21 cellular contexts compared by ENCODE assay signal in the genomic region with DNA sequence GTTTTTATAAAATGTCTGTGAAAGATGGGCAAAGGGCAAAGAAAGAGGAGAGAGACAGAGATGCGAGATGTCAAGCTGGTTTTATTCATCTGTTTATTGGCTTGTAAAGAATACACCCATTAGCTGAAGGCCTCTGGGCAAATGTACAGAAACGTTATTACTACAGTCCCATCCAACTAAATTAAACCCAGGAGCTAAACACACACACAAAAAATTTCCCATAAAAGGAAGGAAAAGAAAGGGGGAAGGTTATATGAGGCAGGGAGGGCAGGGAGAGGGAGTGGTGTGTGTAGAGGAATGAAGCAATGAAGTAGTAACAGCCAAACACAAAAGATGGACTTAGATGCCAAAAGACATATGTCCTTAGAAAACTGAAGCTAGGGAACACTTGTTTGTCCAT. TPM values are rescaled to one million over a fixed set of nuclear protein-coding genes. Genes with fewer than 3 reads are reported as not detected.
A peak's percentile ranks its signal among the peaks of the same experiment; 100 is the strongest.
DNase-seq lines count a peak whose midpoint lies in the region; ATAC-seq and TF ChIP-seq lines count a peak whose summit lies in the region.
"Had no signal": no experiment of that assay in that cellular context is flagged by ENCODE, and none has a peak within 500 bp of the region (broad histone marks: within the 10 kb centered on the region; RNA-seq: fewer than 3 reads in every experiment).

No MANE protein-coding gene starts in this region.

- peaks cover 0 to 3% (median 2%) of the 10 kb centered on the region in 3 donors for H3K27me3 Mint-ChIP-seq in CD14-positive monocyte (ENCODE audit: low read depth in 3 of 3)

- no peak overlapping the region for H3K4ac ChIP-seq in mesenchymal stem cell (ENCODE audit: low read depth in 1 of 2, low read length in 2 of 2)

- H3K4me2 ChIP-seq in mesenchymal stem cell (ENCODE audit: low read length, poor library complexity, severe bottlenecking), result no peak overlapping the region
- H3K4me2 ChIP-seq: GM23338 had no signal

- no peak overlapping the region for H4K8ac ChIP-seq in mesenchymal stem cell (ENCODE audit: low read length)

- H3K9me3 ChIP-seq in heart right ventricle (no peaks in the 10 kb centered on the region), SK-N-MC (ENCODE audit: low read depth, low read length) (no peaks in the 10 kb centered on the region), mesenchymal stem cell (ENCODE audit: control insufficient read depth, low read length) (no peaks in the 10 kb centered on the region), uterus (no peaks in the 10 kb centered on the region)

- peak overlapping the region in 1 of 7 donors; percentile 80 for H3K27ac Mint-ChIP-seq in CD14-positive monocyte
- H3K27ac Mint-ChIP-seq: CD4-positive, alpha-beta T cell; GM23338 had no signal

- intact Hi-C loops in Right ventricle myocardium superior (cut with DNase I), result no loop called here
- intact Hi-C loops in heart right ventricle (cut with DNase I), result no loop called here
- intact Hi-C loops in uterus (cut with DNase I; ENCODE audit: low total_unique reads), result no loop called here
- intact Hi-C loops in CD14-positive monocyte (cut with micrococcal nuclease), result loop anchor here (10.0 kb wide), 2 partner anchors 189 to 389 kb away; no protein-coding TSS in a partner anchor

- no peak for TF ChIP-seq POLR2A in uterus (IDR thresholded peaks at IDR 0.05)

- H3K27ac ChIP-seq in heart right ventricle, result no peak overlapping the region
- H3K27ac ChIP-seq in SK-N-MC, result peak overlapping the region; percentile 67
- no peak overlapping the region for H3K27ac ChIP-seq in mesenchymal stem cell (ENCODE audit: low read length, poor library complexity, severe bottlenecking)
- peak overlapping the region; percentile 70 to 89 for H3K27ac ChIP-seq in uterus

- peaks cover 0 to 7% (median 2%) of the 10 kb centered on the region in 7 donors for H3K9me3 Mint-ChIP-seq in CD14-positive monocyte
- H3K9me3 Mint-ChIP-seq: CD4-positive, alpha-beta T cell had no signal

- H3K4me1 ChIP-seq in heart right ventricle (peaks cover 0 to 13% (median 0%) of the 10 kb centered on the region in 9 donors), mesenchymal stem cell (ENCODE audit: control insufficient read depth, insufficient read depth, low read depth, low read length) (no peaks in the 10 kb centered on the region), uterus (no peaks in the 10 kb centered on the region)

- H3K9ac ChIP-seq in SK-N-MC (ENCODE audit: insufficient read length) (no peak overlapping the region), mesenchymal stem cell (ENCODE audit: low read length) (peak overlapping the region; percentile 49)

- DNase-seq in Right ventricle myocardium superior (no peak), heart right ventricle (no peak), SK-N-MC (ENCODE audit: low read depth, low spot score) (peak; percentile 50), mesenchymal stem cell (no peak), uterus (no peak), COLO668 (lab: John Stamatoyannopoulos, UW; ENCODE audit: unreplicated experiment) (no peak), CD14-positive monocyte (ENCODE audit: low spot score) (no peak)
- DNase-seq: Calu3; CD4-positive, alpha-beta T cell; DMS79; KBM-7; NCI-H1048; NCI-H146; NCI-H2081; NCI-H510A; NCI-H774; SHP77 had no signal

- ATAC-seq in Right ventricle myocardium superior (ENCODE audit: poor library complexity), result peak; percentile 41
- no peak for ATAC-seq in heart right ventricle
- no peak for ATAC-seq in HG03460 (IDR thresholded peaks at IDR 0.05; ENCODE audit: unreplicated experiment)
- ATAC-seq: GM23338, Panc1, SK-N-SH treated with all-trans-retinoic acid at 6 μM for 48 hours had no signal

- 70 to 77% methylated on average over 2 of the region's 2 CpGs for WGBS in heart right ventricle, 2 donors
- no CpG with 5 or more reads among the region's 2 CpGs for WGBS in mesenchymal stem cell

- H2BK5ac ChIP-seq in mesenchymal stem cell (ENCODE audit: low read depth, low read length, poor library complexity, severe bottlenecking), result no peak overlapping the region

- H3K4me3 Mint-ChIP-seq in CD14-positive monocyte, result no peak overlapping the region
- H3K4me3 Mint-ChIP-seq: CD4-positive, alpha-beta T cell; GM23338 had no signal

- H3K36me3 Mint-ChIP-seq in CD14-positive monocyte, result peaks cover 0 to 3% of the 10 kb centered on the region in 2 donors

- TF ChIP-seq CTCF in heart right ventricle (IDR thresholded peaks at IDR 0.05) (no peak), uterus (IDR thresholded peaks at IDR 0.05) (no peak), CD14-positive monocyte (IDR thresholded peaks at IDR 0.05) (no peak)

- no peak overlapping the region for H2AFZ ChIP-seq in mesenchymal stem cell (ENCODE audit: low read depth, low read length)
- H2AFZ ChIP-seq: GM23338 had no signal

- H2BK12ac ChIP-seq in mesenchymal stem cell (ENCODE audit: low read length in 2 of 2), result no peak overlapping the region

- H3K14ac ChIP-seq in mesenchymal stem cell (ENCODE audit: low read length in 2 of 2), result no peak overlapping the region

- peaks cover 31% of the 10 kb centered on the region for H3K4me1 Mint-ChIP-seq in CD14-positive monocyte
- H3K4me1 Mint-ChIP-seq: GM23338 had no signal

- H3K79me1 ChIP-seq in mesenchymal stem cell (replicated peaks; ENCODE audit: low read length, poor library complexity, severe bottlenecking), result no peaks in the 10 kb centered on the region

- H4K91ac ChIP-seq in mesenchymal stem cell (ENCODE audit: low read length), result no peak overlapping the region

- no peak overlapping the region for H2BK120ac ChIP-seq in mesenchymal stem cell (ENCODE audit: low read depth, low read length)

- no peak overlapping the region for H3K18ac ChIP-seq in mesenchymal stem cell (ENCODE audit: low read depth in 1 of 2, low read length in 2 of 2)

- no peak overlapping the region for H2BK15ac ChIP-seq in mesenchymal stem cell (ENCODE audit: low read depth, poor library complexity, severe bottlenecking)

- no peak overlapping the region for H2AK5ac ChIP-seq in mesenchymal stem cell (ENCODE audit: low read length, severe bottlenecking)

- H3K27me3 ChIP-seq in heart right ventricle (no peaks in the 10 kb centered on the region), mesenchymal stem cell (ENCODE audit: control insufficient read depth in 1 of 2, insufficient read depth in 1 of 2, low read length in 2 of 2) (peaks cover 0 to 6% of the 10 kb centered on the region in 2 experiments), uterus (no peaks in the 10 kb centered on the region)

- no peak overlapping the region for H3K23ac ChIP-seq in mesenchymal stem cell (ENCODE audit: low read length in 2 of 2)

- H3K36me3 ChIP-seq in heart right ventricle, result no peaks in the 10 kb centered on the region
- H3K36me3 ChIP-seq in SK-N-MC (ENCODE audit: insufficient read depth, low read length), result no peaks in the 10 kb centered on the region
- no peaks in the 10 kb centered on the region for H3K36me3 ChIP-seq in mesenchymal stem cell (ENCODE audit: control insufficient read depth in 1 of 2, insufficient read depth in 2 of 2, low read depth in 1 of 2, low read length in 2 of 2)
- no peaks in the 10 kb centered on the region for H3K36me3 ChIP-seq in uterus

- H3K4me3 ChIP-seq in heart right ventricle, result no peak overlapping the region
- peak overlapping the region; percentile 34 for H3K4me3 ChIP-seq in SK-N-MC
- peak overlapping the region in 1 of 2 experiments; percentile 25 for H3K4me3 ChIP-seq in mesenchymal stem cell (ENCODE audit: insufficient read depth in 1 of 2, low read depth in 1 of 2, low read length in 2 of 2)
- no peak overlapping the region for H3K4me3 ChIP-seq in uterus
- H3K4me3 ChIP-seq: GM23338 had no signal

RNA-seq across cellular contexts. Expression of a gene that starts 3.1 kb away (rescaled TPM):
- total RNA-seq in Right ventricle myocardium superior (45.9 TPM), heart right ventricle (10 to 100 TPM; 12.3 to 53.0 (median 22.7) TPM), uterus (100 to 1,000 TPM in 3 of 4 donors, 10 to 100 TPM in 1; 36.8 to 259 (median 151) TPM)
- polyA plus RNA-seq in heart right ventricle (10 to 100 TPM; 25.8 to 31.8 TPM), CD14-positive monocyte (not detected)
- 0.12 TPM for polyA plus RNA-seq in mesenchymal stem cell (2013, experiment 1 of 2)
- not detected for polyA plus RNA-seq in mesenchymal stem cell (2013, experiment 2 of 2)
- total RNA-seq: Calu3; CD4-positive, alpha-beta T cell had no signal

RNA-seq across cellular contexts. Expression of a gene that starts 32.1 kb away (rescaled TPM):
- total RNA-seq in Right ventricle myocardium superior, result 11.0 TPM
- 10 to 100 TPM; 10.5 to 16.4 (median 12.6) TPM for total RNA-seq in heart right ventricle
- polyA plus RNA-seq in heart right ventricle, result 10 to 100 TPM in 1 of 2 donors, 1 to 10 TPM in 1; 7.2 to 65.9 TPM
- polyA plus RNA-seq in mesenchymal stem cell (2013, experiment 1 of 2), result 18.9 TPM
- 18.6 TPM for polyA plus RNA-seq in mesenchymal stem cell (2013, experiment 2 of 2)
- 100 to 1,000 TPM in 2 of 4 donors, 10 to 100 TPM in 2; 25.6 to 155 (median 93.4) TPM for total RNA-seq in uterus
- polyA plus RNA-seq in CD14-positive monocyte, result 1 to 10 TPM; 1.0 to 1.2 TPM

RNA-seq across cellular contexts. Expression of a gene that starts 53.1 kb away (rescaled TPM):
- total RNA-seq in Right ventricle myocardium superior, result not detected
- not detected for total RNA-seq in heart right ventricle
- under 1 TPM; 0.03 to 0.22 TPM for polyA plus RNA-seq in heart right ventricle
- not detected for polyA plus RNA-seq in mesenchymal stem cell (2013, experiment 1 of 2)
- polyA plus RNA-seq in mesenchymal stem cell (2013, experiment 2 of 2), result not detected
- under 1 TPM in 1 of 4 donors, not detected in 3; 0.41 TPM for total RNA-seq in uterus
- polyA plus RNA-seq in CD14-positive monocyte, result under 1 TPM in 1 of 2 donors, not detected in 1; 0.15 TPM
- total RNA-seq: Calu3; CD4-positive, alpha-beta T cell; GM23338 had no signal

Comparison
In these comparisons a context has a peak if more than half of its experiments do, and no peak if none do; other contexts are left out.
1. H3K27ac ChIP-seq: peak in SK-N-MC (single experiment) and uterus (2 of 2); none in heart right ventricle (0 of 10) and mesenchymal stem cell (single experiment).
2. intact Hi-C loops: an anchor here in CD14-positive monocyte (10.0 kb wide); none called in Right ventricle myocardium superior, heart right ventricle and uterus.